16 cellular contexts compared by ENCODE assay signal in genomic region chr6:169404828-169405227, GRCh38.
DNase-seq lines count a peak whose midpoint lies in the region; ATAC-seq and TF ChIP-seq lines count a peak whose summit lies in the region.
"Had no signal": no experiment of that assay in that cellular context is flagged by ENCODE, and none has a peak within 500 bp of the region (broad histone marks: within the 10 kb centered on the region; RNA-seq: fewer than 3 reads in every experiment).

No MANE protein-coding gene starts in this region.

- no peak overlapping the region for H2BK120ac ChIP-seq in IMR-90 (ENCODE audit: low read depth, low read length)

- peak overlapping the region; percentile 56 for H2AFZ ChIP-seq in IMR-90 (replicated peaks; ENCODE audit: low read length, poor library complexity)

- no peak overlapping the region for H3K4me2 ChIP-seq in IMR-90 (ENCODE audit: low read depth, low read length)

- H3K18ac ChIP-seq in IMR-90 (ENCODE audit: low read depth, low read length): no peak overlapping the region

- no peak overlapping the region for H2AK9ac ChIP-seq in IMR-90 (replicated peaks; ENCODE audit: low read depth, low read length, poor library complexity)

- no peak for TF ChIP-seq EP300 in esophagus muscularis mucosa (IDR thresholded peaks at IDR 0.05)

- TF ChIP-seq POLR2A in IMR-90 (IDR thresholded peaks at IDR 0.05; ENCODE audit: low read depth, low read length) (no peak), esophagus muscularis mucosa (IDR thresholded peaks at IDR 0.05; ENCODE audit: low read depth) (no peak), thyroid gland (IDR thresholded peaks at IDR 0.05) (no peak)

- H4K8ac ChIP-seq in IMR-90 (ENCODE audit: low read depth in 2 of 2, low read length in 2 of 2): no peak overlapping the region

- H3K27me3 ChIP-seq in IMR-90 (ENCODE audit: control insufficient read depth, insufficient read depth, low read length) (no peaks in the 10 kb centered on the region), esophagus muscularis mucosa (no peaks in the 10 kb centered on the region), thyroid gland (no peaks in the 10 kb centered on the region)
- H3K27me3 ChIP-seq: BE2C, BLaER1 had no signal

- H3K79me1 ChIP-seq in IMR-90 (ENCODE audit: low read depth in 1 of 2, low read length in 2 of 2): no peaks in the 10 kb centered on the region

- no peak overlapping the region for H2BK5ac ChIP-seq in IMR-90 (ENCODE audit: low read depth, low read length, poor library complexity, severe bottlenecking)

- no TSS peak for BruUV-seq in IMR-90 (replicated peaks; lab: Mats Ljungman, UMichigan)

- H4K5ac ChIP-seq in IMR-90 (ENCODE audit: low read depth, low read length): no peak overlapping the region

- in situ Hi-C loops in IMR-90 (cut with MboI; ENCODE audit: low sequenced_read_pairs): no loop called here
- in situ Hi-C loops in GM13976 (cut with MboI; ENCODE audit: low sequenced_read_pairs, unreplicated experiment): no loop called here

- ATAC-seq in IMR-90 (ENCODE audit: low read depth) (no peak), GM21786 (IDR thresholded peaks at IDR 0.05; ENCODE audit: unreplicated experiment) (no peak)

- 70% methylated on average over 2 of the region's 6 CpGs; no CpG with 5 or more reads in 1 of the 2 experiments for WGBS in IMR-90 (ENCODE audit: extremely low coverage in 2 of 2, insufficient read length in 1 of 2), 2 experiments
- 92% methylated on average over 6 of the region's 6 CpGs for WGBS in esophagus muscularis mucosa
- 88 to 94% methylated on average over 6 of the region's 6 CpGs for WGBS in thyroid gland, 2 donors

- TF ChIP-seq RAD21 in IMR-90 (IDR thresholded peaks at IDR 0.05; ENCODE audit: low read length): no peak

- no peaks in the 10 kb centered on the region for H3K36me3 ChIP-seq in IMR-90 (ENCODE audit: control insufficient read depth, insufficient read depth, low read length)
- no peaks in the 10 kb centered on the region for H3K36me3 ChIP-seq in esophagus muscularis mucosa
- H3K36me3 ChIP-seq in thyroid gland: no peaks in the 10 kb centered on the region
- H3K36me3 ChIP-seq: BE2C, BLaER1 had no signal

- no peak overlapping the region for H2AK5ac ChIP-seq in IMR-90 (ENCODE audit: low read depth, low read length)

- no peak overlapping the region for H3K4ac ChIP-seq in IMR-90 (ENCODE audit: low read depth, low read length)

- H3K9me1 ChIP-seq in IMR-90 (ENCODE audit: insufficient read depth, low read length): no peaks in the 10 kb centered on the region

- H3K14ac ChIP-seq in IMR-90 (replicated peaks; ENCODE audit: low read depth, low read length): no peak overlapping the region

- H4K91ac ChIP-seq in IMR-90 (ENCODE audit: insufficient read depth, low read depth, low read length): no peak overlapping the region

- CTCF ChIA-PET in IMR-90 (lab: Yijun Ruan, JAX): no interaction called here

- no peak overlapping the region for H2BK20ac ChIP-seq in IMR-90 (ENCODE audit: low read depth, low read length)

- no peak overlapping the region for H3K27ac ChIP-seq in IMR-90 (ENCODE audit: insufficient read depth, low read length)
- H3K27ac ChIP-seq in esophagus muscularis mucosa (replicated peaks in 1 of 4): no peak overlapping the region
- H3K27ac ChIP-seq in thyroid gland: no peak overlapping the region
- H3K27ac ChIP-seq: BLaER1 had no signal

- H3K23ac ChIP-seq in IMR-90 (ENCODE audit: low read depth, low read length): no peak overlapping the region

- TF ChIP-seq CTCF in IMR-90 (conservative IDR thresholded peaks at IDR 0.05; ENCODE audit: low read depth, low read length) (no peak), esophagus muscularis mucosa (IDR thresholded peaks at IDR 0.05) (no peak), thyroid gland (IDR thresholded peaks at IDR 0.05) (no peak), GM13976 (IDR thresholded peaks at IDR 0.05; ENCODE audit: borderline replicate concordance, control extremely low read depth, extremely low read depth, insufficient read depth, missing control alignments) (no peak)

- dilution Hi-C loops in IMR-90 (cut with HindIII; ENCODE audit: low sequenced_read_pairs, unreplicated experiment): no loop called here

- H4K20me1 ChIP-seq in IMR-90 (ENCODE audit: insufficient read depth, low read length): no peaks in the 10 kb centered on the region
- H4K20me1 ChIP-seq: BLaER1 had no signal

- H2BK15ac ChIP-seq in IMR-90 (ENCODE audit: low read depth, low read length): no peak overlapping the region

- intact Hi-C loops in IMR-90 (cut with micrococcal nuclease) (loop anchor here (2.0 kb wide), 1 partner anchor 14 kb away; no protein-coding TSS in a partner anchor), esophagus muscularis mucosa (cut with DNase I) (no loop called here), thyroid gland (cut with DNase I) (no loop called here)

- no peak overlapping the region for H3K9ac ChIP-seq in IMR-90 (ENCODE audit: low read depth, low read length)
- H3K9ac ChIP-seq: BLaER1 had no signal

- H3K4me1 ChIP-seq in IMR-90 (ENCODE audit: control insufficient read depth, insufficient read depth, low read length) (no peaks in the 10 kb centered on the region), esophagus muscularis mucosa (no peaks in the 10 kb centered on the region), thyroid gland (no peaks in the 10 kb centered on the region)
- H3K4me1 ChIP-seq: BE2C had no signal

- POLR2A ChIA-PET in IMR-90 (lab: Charles Lee; ENCODE audit: unreplicated experiment): no interaction called here

- H3K4me3 ChIP-seq in IMR-90 (ENCODE audit: insufficient read depth, low read depth, low read length): no peak overlapping the region
- H3K4me3 ChIP-seq in esophagus muscularis mucosa: no peak overlapping the region
- no peak overlapping the region for H3K4me3 ChIP-seq in thyroid gland (replicated peaks in 1 of 3)
- H3K4me3 ChIP-seq: BLaER1 had no signal

- H3K9me3 ChIP-seq in IMR-90 (ENCODE audit: control insufficient read depth, insufficient read depth, low read length) (peaks cover 5% of the 10 kb centered on the region), esophagus muscularis mucosa (no peaks in the 10 kb centered on the region), thyroid gland (no peaks in the 10 kb centered on the region)
- H3K9me3 ChIP-seq: BE2C had no signal

- DNase-seq in IMR-90 (no peak), esophagus muscularis mucosa (ENCODE audit: extremely low spot score) (peak; percentile 12), thyroid gland (no peak), GM13976 (ENCODE audit: low spot score) (no peak)
- DNase-seq: 8988T; ACHN; BE2C; C1 segment of cervical spinal cord; CD4-positive, alpha-beta memory T cell; CD4-positive, CD25-positive, alpha-beta regulatory T cell; CD8-positive, alpha-beta memory T cell; COR-L47; DMS79 treated with DMSO at 0.1 percent for 48 hours; GF-D8 had no signal

- H3K56ac ChIP-seq in IMR-90 (ENCODE audit: extremely low read depth, insufficient read depth, low read length): no peak overlapping the region

TF ChIP-seq in IMR-90, 13 proteins besides CTCF, POLR2A, EP300 and RAD21:
- TF ChIP-seq MXI1 (IDR thresholded peaks at IDR 0.05; ENCODE audit: borderline replicate concordance, low read depth, low read length) (no peak), USF2 (IDR thresholded peaks at IDR 0.05; ENCODE audit: low read depth, low read length) (no peak), ELK1 (IDR thresholded peaks at IDR 0.05; ENCODE audit: borderline replicate concordance, low read depth, low read length) (no peak), FOS (IDR thresholded peaks at IDR 0.05; ENCODE audit: low read depth, low read length) (no peak), RFX5 (IDR thresholded peaks at IDR 0.05; ENCODE audit: low read depth, low read length) (no peak), SMC3 (IDR thresholded peaks at IDR 0.05; ENCODE audit: low read depth, low read length) (no peak), MAFK (IDR thresholded peaks at IDR 0.05; ENCODE audit: low read depth, low read length) (no peak), MAZ (IDR thresholded peaks at IDR 0.05; ENCODE audit: borderline replicate concordance, low read depth, low read length) (no peak), NFE2L2 (IDR thresholded peaks at IDR 0.05; ENCODE audit: low read depth, low read length) (no peak), CEBPB (IDR thresholded peaks at IDR 0.05; ENCODE audit: low read depth, low read length) (no peak), RCOR1 (IDR thresholded peaks at IDR 0.05; ENCODE audit: insufficient replicate concordance, low read length) (no peak), CHD1 (IDR thresholded peaks at IDR 0.05; ENCODE audit: low read depth, low read length) (no peak), BHLHE40 (IDR thresholded peaks at IDR 0.05; ENCODE audit: low read depth, low read length) (no peak)
